Comparison of ENCODE assay signal across 1 cellular context in genomic region chr7:127798023-127798422, GRCh38.
TF ChIP-seq lines count a peak whose summit lies in the region.

No MANE protein-coding gene starts in this region.

TF ChIP-seq in K562, 482 proteins besides CTCF, POLR2A, EP300 and RAD21 (continued from another document):
- no peak for TF ChIP-seq ZNF830 (CRISPR knock-in tag; IDR thresholded peaks at IDR 0.05)
- no peak for TF ChIP-seq TCF7 (IDR thresholded peaks at IDR 0.05; ENCODE audit: borderline replicate concordance)
- no peak for TF ChIP-seq HLTF (IDR thresholded peaks at IDR 0.05)
- TF ChIP-seq TAL1 (IDR thresholded peaks at IDR 0.05): peak; percentile 45; the same call in 1 of the 2 replicates
- 0 out of 2 replicates have a peak, but pooled peaks have one; percentile 33 for TF ChIP-seq SMAD4 (CRISPR knock-in tag; conservative IDR thresholded peaks at IDR 0.05)
- no peak for TF ChIP-seq U2AF2 (optimal IDR thresholded peaks at IDR 0.05; ENCODE audit: low read depth, low read length)
- TF ChIP-seq BCOR (IDR thresholded peaks at IDR 0.05): no peak
